In the genomic region with DNA sequence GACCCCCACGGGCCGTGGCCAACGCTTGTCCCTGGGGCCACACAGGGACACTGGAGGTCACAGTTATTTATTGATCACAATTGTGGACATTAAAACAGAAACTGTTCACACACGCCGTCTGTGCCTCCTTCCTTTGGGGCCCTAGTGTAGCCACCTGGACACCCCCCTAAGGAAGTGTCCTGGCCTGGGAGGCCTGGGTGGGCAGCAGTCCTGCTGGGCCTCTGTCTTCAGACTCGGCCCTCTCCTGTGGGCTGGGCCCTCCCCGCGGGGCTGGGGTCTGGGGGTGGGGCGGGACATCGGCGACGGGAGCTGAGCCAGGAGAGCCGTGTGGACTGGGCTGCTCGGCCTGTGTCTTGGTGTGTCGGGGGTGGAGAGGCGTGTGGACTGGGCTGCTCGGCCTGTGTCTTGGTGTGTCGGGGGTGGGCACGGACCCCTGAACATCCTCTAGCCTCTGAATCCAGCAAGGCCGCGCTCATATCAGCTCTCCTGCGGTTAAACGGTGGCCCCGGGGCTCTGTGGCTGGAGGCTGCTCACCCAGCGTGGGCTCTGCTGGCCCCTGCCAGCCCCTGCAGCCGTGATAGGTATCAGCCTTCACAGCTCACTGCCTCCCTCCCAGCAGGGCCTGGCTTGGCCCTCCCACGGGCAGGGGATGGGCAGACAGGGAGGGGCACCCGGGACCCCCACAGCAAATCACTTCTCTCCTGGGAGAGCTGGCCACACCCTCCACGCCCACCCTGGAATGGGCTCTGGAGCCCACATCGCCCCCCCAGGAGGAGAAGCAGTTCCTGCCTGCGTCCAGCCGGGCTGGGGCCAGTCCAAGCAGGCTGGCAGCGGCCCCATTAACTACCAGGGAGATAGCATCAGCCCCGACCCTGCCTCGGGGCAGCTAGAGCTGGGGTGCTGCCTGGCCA, we compare ENCODE assay signal across 16 cellular contexts. TPM values are rescaled to one million over a fixed set of nuclear protein-coding genes. Genes with fewer than 3 reads are reported as not detected.
DNase-seq lines count a peak whose midpoint lies in the region; TF ChIP-seq lines count a peak whose summit lies in the region.
"Had no signal": no experiment of that assay in that cellular context is flagged by ENCODE, and none has a peak within 500 bp of the region (broad histone marks: within the 10 kb centered on the region; RNA-seq: fewer than 3 reads in every experiment).

No MANE protein-coding gene starts in this region.

- H3K36me3 Mint-ChIP-seq in type B pancreatic cell, result no peaks in the 10 kb centered on the region
- peaks cover 2% of the 10 kb centered on the region for H3K36me3 Mint-ChIP-seq in activated T-cell treated with anti-CD3 and anti-CD28 coated beads, Interleukin-2, amount 50 U/mL, for 24 hours (ENCODE audit: low read depth)

- H3K27me3 Mint-ChIP-seq in type B pancreatic cell, result peaks cover 13% of the 10 kb centered on the region
- H3K27me3 Mint-ChIP-seq in activated T-cell treated with anti-CD3 and anti-CD28 coated beads, Interleukin-2, amount 50 U/mL, for 24 hours, result peaks cover 12% of the 10 kb centered on the region

- no peak overlapping the region for H2AFZ ChIP-seq in mammary epithelial cell (ENCODE audit: low read depth, low read length)

- peak overlapping the region in 2 of 3 donors; percentile 27 to 62 for H3K4me3 ChIP-seq in breast epithelium
- H3K4me3 ChIP-seq in mammary epithelial cell (replicated peaks in 1 of 3; ENCODE audit: insufficient read depth in 1 of 3, low read depth in 2 of 3, low read length in 3 of 3), result no peak overlapping the region
- H3K4me3 ChIP-seq: A549 had no signal

- H3K9me3 ChIP-seq in breast epithelium (no peaks in the 10 kb centered on the region), mammary epithelial cell (replicated peaks; ENCODE audit: insufficient read depth, low read length) (no peaks in the 10 kb centered on the region)
- H3K9me3 ChIP-seq: A549, Caco-2, neutrophil had no signal

- no peaks in the 10 kb centered on the region for H4K20me1 ChIP-seq in mammary epithelial cell (ENCODE audit: insufficient read depth, low read length)

- no peaks in the 10 kb centered on the region for H3K9me3 Mint-ChIP-seq in type B pancreatic cell
- H3K9me3 Mint-ChIP-seq in activated T-cell treated with anti-CD3 and anti-CD28 coated beads, Interleukin-2, amount 50 U/mL, for 24 hours, result no peaks in the 10 kb centered on the region

- WGBS in mammary epithelial cell (ENCODE audit: low coverage, missing lambda C conversion rate), result 55% methylated on average over 8 of the region's 35 CpGs

- peaks cover 2 to 21% of the 10 kb centered on the region in 2 donors for H3K27me3 ChIP-seq in breast epithelium
- H3K27me3 ChIP-seq in mammary epithelial cell (ENCODE audit: insufficient read depth, low read length), result peaks cover 9% of the 10 kb centered on the region

- H3K4me1 Mint-ChIP-seq in type B pancreatic cell (ENCODE audit: unreplicated experiment), result peaks cover 13% of the 10 kb centered on the region
- peaks cover 17% of the 10 kb centered on the region for H3K4me1 Mint-ChIP-seq in activated T-cell treated with anti-CD3 and anti-CD28 coated beads, Interleukin-2, amount 50 U/mL, for 24 hours (ENCODE audit: low read depth)

- H3K9ac ChIP-seq in mammary epithelial cell (ENCODE audit: insufficient read depth, low read length), result no peak overlapping the region

- H3K27ac Mint-ChIP-seq in type B pancreatic cell, result no peak overlapping the region
- no peak overlapping the region for H3K27ac Mint-ChIP-seq in activated T-cell treated with anti-CD3 and anti-CD28 coated beads, Interleukin-2, amount 50 U/mL, for 24 hours

- DNase-seq in breast epithelium (ENCODE audit: low spot score in 2 of 2) (peak in 1 of 2 donors; percentile 74), mammary epithelial cell (no peak), SK-N-DZ (ENCODE audit: low spot score) (peak; percentile 71), left kidney (ENCODE audit: low read depth, low spot score) (peak; percentile 96), type B pancreatic cell (ENCODE audit: extremely low spot score, unreplicated experiment) (no peak)
- no peak for DNase-seq in stimulated activated CD4-positive, alpha-beta T cell treated with anti-CD3 and anti-CD28 coated beads, Interleukin-1b, Interleukin-23, amount 100 ng/mL, for 48 hours
- no peak for DNase-seq in activated T-cell treated with anti-CD3 and anti-CD28 coated beads, Interleukin-2, amount 50 U/mL, for 24 hours
- no peak for DNase-seq in activated naive CD4-positive, alpha-beta T cell treated with Interleukin-2 at 50 U/mL for 16 hours
- DNase-seq: activated CD4-positive, alpha-beta T cell treated with anti-CD3 and anti-CD28 coated beads for 36 hours; Caco-2; hippocampal formation; left ventricle myocardium superior had no signal

- H3K27ac ChIP-seq in breast epithelium (peak overlapping the region; percentile 61 to 86), mammary epithelial cell (ENCODE audit: insufficient read depth, low read depth, low read length) (no peak overlapping the region)
- H3K27ac ChIP-seq: neutrophil had no signal

- no peak for TF ChIP-seq POLR2A in breast epithelium (IDR thresholded peaks at IDR 0.05)

- in situ Hi-C loops in mammary epithelial cell (cut with MboI; ENCODE audit: low sequenced_read_pairs in 2 of 2), result no loop called here

- BruUV-seq in mammary epithelial cell (replicated peaks; lab: Mats Ljungman, UMichigan), result no TSS peak

- intact Hi-C loops in breast epithelium (cut with DNase I; ENCODE audit: low total_unique reads) (loop anchor here (1.0 kb wide), 1 partner anchor 19 kb away; no protein-coding TSS in a partner anchor), mammary epithelial cell (cut with micrococcal nuclease) (no loop called here)

- no peak for TF ChIP-seq CTCF in breast epithelium (IDR thresholded peaks at IDR 0.05)
- no peak for TF ChIP-seq CTCF in mammary epithelial cell (conservative IDR thresholded peaks at IDR 0.05 in 1 of 2, IDR thresholded peaks at IDR 0.05 in 1 of 2; ENCODE audit: extremely low read depth in 1 of 2, insufficient read depth in 1 of 2, low read depth in 1 of 2, low read length in 2 of 2)
- TF ChIP-seq CTCF in type B pancreatic cell (conservative IDR thresholded peaks at IDR 0.05), result no peak

- no peak overlapping the region for H3K4me2 ChIP-seq in mammary epithelial cell (ENCODE audit: insufficient read depth, low read depth, low read length)

- H3K4me1 ChIP-seq in breast epithelium, result peaks cover 24 to 30% of the 10 kb centered on the region in 2 donors
- peaks cover 22% of the 10 kb centered on the region for H3K4me1 ChIP-seq in mammary epithelial cell (ENCODE audit: insufficient read depth, low read length)

- H3K4me3 Mint-ChIP-seq in type B pancreatic cell, result peak overlapping the region; percentile 34
- no peak overlapping the region for H3K4me3 Mint-ChIP-seq in activated T-cell treated with anti-CD3 and anti-CD28 coated beads, Interleukin-2, amount 50 U/mL, for 24 hours

- CTCF ChIA-PET in mammary epithelial cell (lab: Charles Lee; ENCODE audit: low non-redundant PET), result interaction anchor here (0.6 kb wide), 1 partner anchor 35 kb away, joined by 7 read pairs; no protein-coding TSS in a partner anchor

- peaks cover 8% of the 10 kb centered on the region for H3K79me2 ChIP-seq in mammary epithelial cell (ENCODE audit: insufficient read depth, low read length)

- dilution Hi-C loops in mammary epithelial cell (cut with HindIII; ENCODE audit: low sequenced_read_pairs), result no loop called here

- H3K36me3 ChIP-seq in breast epithelium, result no peaks in the 10 kb centered on the region
- H3K36me3 ChIP-seq in mammary epithelial cell (ENCODE audit: insufficient read depth, low read length), result no peaks in the 10 kb centered on the region
- H3K36me3 ChIP-seq: neutrophil had no signal

RNA-seq across cellular contexts. Expression of a gene that starts 1.1 kb away (rescaled TPM):
- total RNA-seq in breast epithelium (1 to 10 TPM in 1 of 3 donors, under 1 TPM in 2; 0.32 to 1.9 (median 0.66) TPM), mammary epithelial cell (under 1 TPM in 1 of 2 donors, not detected in 1; 0.17 TPM), type B pancreatic cell (ENCODE audit: low replicate concordance) (0.52 and 1.4 TPM in 2 replicates)
- 0.06 TPM for polyA plus RNA-seq in mammary epithelial cell
- polyA minus RNA-seq in mammary epithelial cell, result not detected
- 1.3 and 1.8 TPM in 2 replicates for polyA plus RNA-seq in SK-N-DZ (2014; cell fraction: cytosol; rRNA removed)
- 2.8 and 3.7 TPM in 2 replicates for polyA plus RNA-seq in SK-N-DZ (2014; cell fraction: nucleus; rRNA removed)
- total RNA-seq: Caco-2 had no signal

RNA-seq across cellular contexts. Expression of a gene that starts 4.1 kb away (rescaled TPM):
- 10 to 100 TPM; 22.2 to 36.1 (median 31.9) TPM for total RNA-seq in breast epithelium
- 10 to 100 TPM; 24.7 to 45.5 TPM for total RNA-seq in mammary epithelial cell
- polyA plus RNA-seq in mammary epithelial cell, result 34.6 TPM
- polyA minus RNA-seq in mammary epithelial cell, result 44.1 TPM
- polyA plus RNA-seq in SK-N-DZ (2014; cell fraction: cytosol; rRNA removed), result 25.3 and 35.9 TPM in 2 replicates
- polyA plus RNA-seq in SK-N-DZ (2014; cell fraction: nucleus; rRNA removed), result 138 and 159 TPM in 2 replicates
- 58.2 and 83.5 TPM in 2 replicates for total RNA-seq in type B pancreatic cell (ENCODE audit: low replicate concordance)

RNA-seq across cellular contexts. Expression of a gene that starts 5.5 kb away (rescaled TPM):
- total RNA-seq in breast epithelium (not detected), mammary epithelial cell (not detected), type B pancreatic cell (ENCODE audit: low replicate concordance) (0.12 TPM in 2 replicates)
- not detected for polyA plus RNA-seq in mammary epithelial cell
- polyA minus RNA-seq in mammary epithelial cell, result not detected
- polyA plus RNA-seq in SK-N-DZ (2014; cell fraction: cytosol; rRNA removed), result 0.06 and 0.24 TPM in 2 replicates
- polyA plus RNA-seq in SK-N-DZ (2014; cell fraction: nucleus; rRNA removed), result not detected in 2 replicates
- total RNA-seq: activated CD4-positive, alpha-beta T cell treated with anti-CD3 and anti-CD28 coated beads for 36 hours; Caco-2; H4; left ventricle myocardium superior; skeletal muscle tissue had no signal

RNA-seq across cellular contexts. Expression of a gene that starts 24.2 kb away (rescaled TPM):
- total RNA-seq in breast epithelium (10 to 100 TPM; 17.6 to 29.1 (median 20.6) TPM), mammary epithelial cell (10 to 100 TPM; 11.3 to 19.9 TPM), type B pancreatic cell (ENCODE audit: low replicate concordance) (21.4 and 26.5 TPM in 2 replicates)
- polyA plus RNA-seq in mammary epithelial cell, result 6.4 TPM
- polyA minus RNA-seq in mammary epithelial cell, result 2.7 TPM
- 23.8 and 35.5 TPM in 2 replicates for polyA plus RNA-seq in SK-N-DZ (2014; cell fraction: cytosol; rRNA removed)
- polyA plus RNA-seq in SK-N-DZ (2014; cell fraction: nucleus; rRNA removed), result 41.2 and 43.2 TPM in 2 replicates

RNA-seq across cellular contexts. Expression of a gene that starts 38.2 kb away (rescaled TPM):
- total RNA-seq in breast epithelium (10 to 100 TPM; 15.4 to 27.2 (median 15.5) TPM), mammary epithelial cell (10 to 100 TPM; 32.8 to 58.5 TPM), type B pancreatic cell (ENCODE audit: low replicate concordance) (50.1 and 52.3 TPM in 2 replicates)
- 18.9 TPM for polyA plus RNA-seq in mammary epithelial cell
- polyA minus RNA-seq in mammary epithelial cell, result 10.6 TPM
- polyA plus RNA-seq in SK-N-DZ (2014; cell fraction: cytosol; rRNA removed), result 31.5 and 37.4 TPM in 2 replicates
- polyA plus RNA-seq in SK-N-DZ (2014; cell fraction: nucleus; rRNA removed), result 93.2 and 148 TPM in 2 replicates

Comparison
In these comparisons a context has a peak if more than half of its experiments do, and no peak if none do; other contexts are left out.
1. H3K4me3 ChIP-seq: peak in breast epithelium (2 of 3); none in mammary epithelial cell (0 of 3).
2. DNase-seq: peak in SK-N-DZ (single experiment) and left kidney (single experiment); none in mammary epithelial cell (single experiment), type B pancreatic cell (single experiment), stimulated activated CD4-positive, alpha-beta T cell treated with anti-CD3 and anti-CD28 coated beads, Interleukin-1b, Interleukin-23, amount 100 ng/mL, for 48 hours (single experiment), activated T-cell treated with anti-CD3 and anti-CD28 coated beads, Interleukin-2, amount 50 U/mL, for 24 hours (single experiment) and activated naive CD4-positive, alpha-beta T cell treated with Interleukin-2 at 50 U/mL for 16 hours (single experiment).